22 cellular contexts compared by ENCODE assay signal in genomic region chr12:11709513-11709912, GRCh38.
A peak's percentile ranks its signal among the peaks of the same experiment; 100 is the strongest.
DNase-seq lines count a peak whose midpoint lies in the region; ATAC-seq and TF ChIP-seq lines count a peak whose summit lies in the region.
"Had no signal": no experiment of that assay in that cellular context is flagged by ENCODE, and none has a peak within 500 bp of the region (broad histone marks: within the 10 kb centered on the region; RNA-seq: fewer than 3 reads in every experiment).

No MANE protein-coding gene starts in this region.

- H3K4me3 ChIP-seq in dorsolateral prefrontal cortex: no peak overlapping the region
- H3K4me3 ChIP-seq: PC-9 had no signal

- H3K9me3 Mint-ChIP-seq in nephron progenitor cell: no peaks in the 10 kb centered on the region

- intact Hi-C loops in dorsolateral prefrontal cortex (cut with DNase I): no loop called here

- DNase-seq in T-helper 17 cell (no peak), dorsolateral prefrontal cortex (no peak), nephron progenitor cell (no peak), GM13976 (ENCODE audit: low spot score) (no peak), NOMO-1 treated with DMSO at 0.1 percent for 48 hours (lab: John Stamatoyannopoulos, UW; ENCODE audit: unreplicated experiment) (no peak), NCI-H2107 (lab: John Stamatoyannopoulos, UW) (no peak), NCI-H1930 (lab: John Stamatoyannopoulos, UW) (no peak)
- DNase-seq: ACHN, Caco-2, DMS153, GDM1, NCI-H1417 treated with DMSO at 0.1 percent for 48 hours, NCI-H2029, NCI-H2171, NCI-H526, PC-9, SIG-M5 had no signal

- ATAC-seq in T-helper 17 cell: no peak
- ATAC-seq: HepG2, SK-N-SH treated with all-trans-retinoic acid at 6 μM for 48 hours had no signal

- H3K27ac Mint-ChIP-seq in T-helper 17 cell (peak overlapping the region; percentile 86), nephron progenitor cell (peak overlapping the region; percentile 22)

- H3K27me3 ChIP-seq in dorsolateral prefrontal cortex: no peaks in the 10 kb centered on the region

- H3K4me3 Mint-ChIP-seq in T-helper 17 cell (peak overlapping the region; percentile 33), nephron progenitor cell (no peak overlapping the region)

- in situ Hi-C loops in GM13976 (cut with MboI; ENCODE audit: low sequenced_read_pairs, unreplicated experiment): no loop called here

- H3K27ac ChIP-seq in dorsolateral prefrontal cortex: peak overlapping the region in 30 of 59 donors; percentile 5 to 79 (median 58)
- H3K27ac ChIP-seq: C4-2B, KMS-11, PC-9, RWPE1 had no signal

- H3K27me3 Mint-ChIP-seq in T-helper 17 cell (no peaks in the 10 kb centered on the region), nephron progenitor cell (ENCODE audit: low read depth, poor library complexity) (no peaks in the 10 kb centered on the region)

- peaks cover 8% of the 10 kb centered on the region for H3K36me3 Mint-ChIP-seq in T-helper 17 cell (ENCODE audit: low read depth)
- H3K36me3 Mint-ChIP-seq in nephron progenitor cell (ENCODE audit: low read depth): peaks cover 18% of the 10 kb centered on the region

- H3K4me1 Mint-ChIP-seq in T-helper 17 cell (peaks cover 53% of the 10 kb centered on the region), nephron progenitor cell (peaks cover 73% of the 10 kb centered on the region)

- TF ChIP-seq CTCF in dorsolateral prefrontal cortex (IDR thresholded peaks at IDR 0.05 in 54 of 56, conservative IDR thresholded peaks at IDR 0.05 in 2 of 56; ENCODE audit: low read depth in 1 of 56, partially characterized antibody in 56 of 56) (no peak), nephron progenitor cell (IDR thresholded peaks at IDR 0.05) (no peak), GM13976 (IDR thresholded peaks at IDR 0.05; ENCODE audit: borderline replicate concordance, control extremely low read depth, extremely low read depth, insufficient read depth, missing control alignments) (no peak)

- H3K9me3 ChIP-seq in T-helper 17 cell (ENCODE audit: control insufficient read depth, low read length, poor library complexity, severe bottlenecking): no peaks in the 10 kb centered on the region
- H3K9me3 ChIP-seq: Caco-2 had no signal
